ENCODE assay signal across 30 cellular contexts in genomic region chr6:26257272-26257671, GRCh38.
A peak's percentile ranks its signal among the peaks of the same experiment; 100 is the strongest.
DNase-seq lines count a peak whose midpoint lies in the region; ATAC-seq, FAIRE-seq and TF ChIP-seq lines count a peak whose summit lies in the region.
"Had no signal": no experiment of that assay in that cellular context is flagged by ENCODE, and none has a peak within 500 bp of the region (broad histone marks: within the 10 kb centered on the region; RNA-seq: fewer than 3 reads in every experiment).

No MANE protein-coding gene starts in this region.

- POLR2A ChIA-PET in SK-N-SH (lab: Yijun Ruan, JAX), result interaction anchor here (1.0 to 2.1 kb wide), 6 partner anchors 9 to 69 kb away, joined by 3 to 19 read pairs (median 4); a partner anchor contains a TSS

- no peaks in the 10 kb centered on the region for H3K9me3 ChIP-seq in SK-N-SH
- no peaks in the 10 kb centered on the region for H3K9me3 ChIP-seq in small intestine (ENCODE audit: control insufficient read depth, low read depth)
- H3K9me3 ChIP-seq: transverse colon had no signal

- TF ChIP-seq EP300 in SK-N-SH (IDR thresholded peaks at IDR 0.05; ENCODE audit: borderline replicate concordance in 1 of 2, low read depth in 1 of 2, low read length in 1 of 2), result no peak

- H3K36me3 ChIP-seq in SK-N-SH (replicated peaks in 1 of 2; ENCODE audit: control insufficient read depth in 1 of 2, insufficient read depth in 2 of 2, low read length in 1 of 2) (peaks cover 0 to 4% of the 10 kb centered on the region in 2 experiments), small intestine (ENCODE audit: control insufficient read depth in 2 of 2, insufficient read depth in 2 of 2, low read length in 2 of 2) (no peaks in the 10 kb centered on the region)
- H3K36me3 ChIP-seq: transverse colon had no signal

- H3K27me3 ChIP-seq in SK-N-SH (ENCODE audit: insufficient read depth), result no peaks in the 10 kb centered on the region
- no peaks in the 10 kb centered on the region for H3K27me3 ChIP-seq in small intestine (ENCODE audit: control insufficient read depth in 2 of 2, insufficient read depth in 2 of 2, low read length in 2 of 2)

- no peak for FAIRE-seq in small intestine (lab: Jason Lieb, UNC)
- FAIRE-seq: astrocyte had no signal

- TF ChIP-seq CTCF in SK-N-SH (IDR thresholded peaks at IDR 0.05), result no peak

- peaks cover 0 to 15% of the 10 kb centered on the region in 2 experiments; a peak in 2 of 4 replicates for H3K4me1 ChIP-seq in SK-N-SH (ENCODE audit: control insufficient read depth in 1 of 2, insufficient read depth in 2 of 2, low read depth in 1 of 2, low read length in 1 of 2)
- H3K4me1 ChIP-seq in small intestine (ENCODE audit: control insufficient read depth in 2 of 2, insufficient read depth in 1 of 2, low read depth in 1 of 2, low read length in 1 of 2), result no peaks in the 10 kb centered on the region

- ATAC-seq in SK-N-SH treated with all-trans-retinoic acid at 6 μM for 48 hours (no peak), left colon (peak; percentile 48), HG02759 (IDR thresholded peaks at IDR 0.05; ENCODE audit: unreplicated experiment) (no peak)
- ATAC-seq: esophagus mucosa, left lobe of liver, T-helper 17 cell had no signal

- TF ChIP-seq RAD21 in SK-N-SH (IDR thresholded peaks at IDR 0.05; ENCODE audit: low read length), result no peak

- no peaks in the 10 kb centered on the region for H3K9me2 ChIP-seq in SK-N-SH

- peaks cover 19% of the 10 kb centered on the region for H3K79me2 ChIP-seq in SK-N-SH (ENCODE audit: insufficient read depth)

- no peak overlapping the region for H3K4me2 ChIP-seq in SK-N-SH

- H3K9ac ChIP-seq in SK-N-SH, result no peak overlapping the region

- no peak for DNase-seq in SK-N-SH
- peak; percentile 31 for DNase-seq in NCI-H2227 (lab: John Stamatoyannopoulos, UW; ENCODE audit: unreplicated experiment)
- no peak for DNase-seq in left colon
- peak; percentile 99 for DNase-seq in small intestine
- no peak for DNase-seq in NCI-H446 (lab: John Stamatoyannopoulos, UW)
- no peak for DNase-seq in SHP77 treated with DMSO at 0.1 percent for 48 hours (lab: John Stamatoyannopoulos, UW)
- DNase-seq: activated CD4-positive, alpha-beta T cell treated with anti-CD3 and anti-CD28 coated beads for 48 hours; activated CD8-positive, alpha-beta memory T cell treated with anti-CD3 and anti-CD28 coated beads for 24 hours; activated effector memory CD4-positive, alpha-beta T cell treated with anti-CD3 and anti-CD28 coated beads, Interleukin-2, amount 50 U/mL, for 16 hours; activated naive CD8-positive, alpha-beta T cell treated with anti-CD3 and anti-CD28 coated beads, Interleukin-2, amount 10 ng/mL, durations not matched to agents 7 days and 5 days; CD8-positive, alpha-beta memory T cell; central memory CD4-positive, alpha-beta T cell; endodermal cell; GF-D8; H9; hippocampal formation; mesendoderm; naive B cell; NCI-H1930; NCI-H226; NCI-H82; RPMI8226; stimulated activated CD4-positive, alpha-beta T cell treated with anti-CD3 and anti-CD28 coated beads, Interleukin-2, amount 100 ng/mL, for 24 hours; T-helper 17 cell; transverse colon had no signal

- H3F3A ChIP-seq in SK-N-SH (replicated peaks; ENCODE audit: insufficient read depth), result peaks cover 13% of the 10 kb centered on the region

- H3K27ac ChIP-seq in SK-N-SH (ENCODE audit: low read depth in 2 of 2, low read length in 1 of 2) (peak overlapping the region in 1 of 2 experiments; percentile 30; a peak in 2 of 4 replicates), small intestine (ENCODE audit: low read depth in 1 of 2, low read length in 1 of 2) (peak overlapping the region; percentile 59 to 69)

- CTCF ChIA-PET in SK-N-SH (lab: Yijun Ruan, JAX), result interaction anchor here (0.8 to 2.3 kb wide), 5 partner anchors 10 to 66 kb away, joined by 3 to 13 read pairs (median 6); a partner anchor contains a TSS

- H2AFZ ChIP-seq in SK-N-SH (ENCODE audit: low read depth), result no peak overlapping the region

- intact Hi-C loops in left colon (cut with DNase I, micrococcal nuclease), result no loop called here

- H4K20me1 ChIP-seq in SK-N-SH (ENCODE audit: insufficient read depth), result no peaks in the 10 kb centered on the region

- no peak overlapping the region for H3K4me3 ChIP-seq in SK-N-SH (ENCODE audit: low read depth in 2 of 2, low read length in 1 of 2)
- H3K4me3 ChIP-seq in small intestine (ENCODE audit: low read depth in 1 of 2, low read length in 2 of 2), result peak overlapping the region in 1 of 2 donors; percentile 47
- H3K4me3 ChIP-seq: transverse colon had no signal

- WGBS in SK-N-SH (ENCODE audit: low lambda C conversion rate), result 59% methylated on average over 7 of the region's 7 CpGs
- 7 to 54% (median 37%) methylated on average over 7 of the region's 7 CpGs for WGBS in small intestine, 3 donors

TF ChIP-seq in SK-N-SH, 30 proteins besides CTCF, POLR2A, EP300 and RAD21:
- TF ChIP-seq MEF2A (IDR thresholded peaks at IDR 0.05; ENCODE audit: borderline replicate concordance, low read depth) (no peak), RCOR1 (IDR thresholded peaks at IDR 0.05; ENCODE audit: low read length) (0 out of 2 replicates have a peak, but pooled peaks have one; percentile 17)

TF ChIP-seq in SK-N-SH treated with all-trans-retinoic acid at 6 μM for 48 hours, 23 proteins besides CTCF, POLR2A, EP300 and RAD21:
- no peak for TF ChIP-seq SNAI2 (CRISPR knock-in tag; IDR thresholded peaks at IDR 0.05)
- TF ChIP-seq ARNTL (CRISPR knock-in tag; IDR thresholded peaks at IDR 0.05; ENCODE audit: borderline replicate concordance, low read depth), result no peak
- no peak for TF ChIP-seq ZFP30 (CRISPR knock-in tag; IDR thresholded peaks at IDR 0.05)
- TF ChIP-seq CREB5 (CRISPR knock-in tag; IDR thresholded peaks at IDR 0.05; ENCODE audit: low read depth), result no peak
- no peak for TF ChIP-seq ZNF70 (CRISPR knock-in tag; IDR thresholded peaks at IDR 0.05)
- TF ChIP-seq CSRNP3 (CRISPR knock-in tag; IDR thresholded peaks at IDR 0.05), result no peak
- TF ChIP-seq ZFP3 (CRISPR knock-in tag; IDR thresholded peaks at IDR 0.05), result no peak
- no peak for TF ChIP-seq ISL1 (CRISPR knock-in tag; IDR thresholded peaks at IDR 0.05)
- TF ChIP-seq POU6F1 (CRISPR knock-in tag; IDR thresholded peaks at IDR 0.05; ENCODE audit: borderline replicate concordance, low read depth), result no peak
- TF ChIP-seq PPARA (CRISPR knock-in tag; IDR thresholded peaks at IDR 0.05; ENCODE audit: borderline replicate concordance), result no peak
- no peak for TF ChIP-seq ZNF565 (CRISPR knock-in tag; conservative IDR thresholded peaks at IDR 0.05; ENCODE audit: low read depth)
- TF ChIP-seq TCF4 (CRISPR knock-in tag; IDR thresholded peaks at IDR 0.05; ENCODE audit: borderline replicate concordance), result no peak
TF ChIP-seq in SK-N-SH treated with all-trans-retinoic acid at 6 μM for 48 hours: peak in this region for 0.

Comparison
In these comparisons a context has a peak if more than half of its experiments do, and no peak if none do; other contexts are left out.
1. DNase-seq: peak in NCI-H2227 (single experiment) and small intestine (single experiment); none in SK-N-SH (single experiment), left colon (0 of 2), NCI-H446 (0 of 2) and SHP77 treated with DMSO at 0.1 percent for 48 hours (single experiment).